Comparison of ENCODE assay signal across 8 cellular contexts in the genomic region with DNA sequence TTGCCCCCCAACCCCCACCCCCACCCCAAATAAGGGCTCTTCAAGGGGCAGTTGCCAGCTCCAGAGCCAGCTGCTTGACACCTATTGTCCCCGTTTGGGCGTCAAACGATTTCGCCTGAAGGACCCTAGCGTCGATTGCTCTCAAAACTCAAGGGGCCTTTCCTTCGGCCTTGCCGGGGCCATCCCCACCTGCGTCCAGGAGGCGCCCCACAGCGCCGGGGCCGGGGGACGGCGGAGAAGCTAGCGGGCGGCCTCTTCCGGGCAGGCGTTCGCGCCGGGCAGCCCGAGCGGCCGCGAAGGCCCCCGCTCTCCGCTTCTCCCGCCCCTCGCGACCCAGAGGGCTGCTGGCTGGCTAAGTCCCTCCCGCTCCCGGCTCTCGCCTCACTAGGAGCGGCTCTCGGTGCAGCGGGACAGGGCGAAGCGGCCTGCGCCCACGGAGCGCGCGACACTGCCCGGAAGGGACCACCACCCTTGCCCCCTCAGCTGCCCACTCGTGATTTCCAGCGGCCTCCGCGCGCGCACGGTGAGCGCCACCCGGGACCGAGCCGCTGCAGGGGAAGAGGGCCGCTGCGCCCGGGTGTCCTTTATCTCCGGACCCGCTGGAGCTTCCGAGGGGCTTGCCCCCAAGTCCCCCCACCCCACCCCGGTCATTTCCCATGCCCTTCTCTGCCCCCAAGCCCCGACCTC. TPM values are rescaled to one million over a fixed set of nuclear protein-coding genes. Genes with fewer than 3 reads are reported as not detected.
DNase-seq lines count a peak whose midpoint lies in the region; ATAC-seq and TF ChIP-seq lines count a peak whose summit lies in the region.

A gene with protein sequence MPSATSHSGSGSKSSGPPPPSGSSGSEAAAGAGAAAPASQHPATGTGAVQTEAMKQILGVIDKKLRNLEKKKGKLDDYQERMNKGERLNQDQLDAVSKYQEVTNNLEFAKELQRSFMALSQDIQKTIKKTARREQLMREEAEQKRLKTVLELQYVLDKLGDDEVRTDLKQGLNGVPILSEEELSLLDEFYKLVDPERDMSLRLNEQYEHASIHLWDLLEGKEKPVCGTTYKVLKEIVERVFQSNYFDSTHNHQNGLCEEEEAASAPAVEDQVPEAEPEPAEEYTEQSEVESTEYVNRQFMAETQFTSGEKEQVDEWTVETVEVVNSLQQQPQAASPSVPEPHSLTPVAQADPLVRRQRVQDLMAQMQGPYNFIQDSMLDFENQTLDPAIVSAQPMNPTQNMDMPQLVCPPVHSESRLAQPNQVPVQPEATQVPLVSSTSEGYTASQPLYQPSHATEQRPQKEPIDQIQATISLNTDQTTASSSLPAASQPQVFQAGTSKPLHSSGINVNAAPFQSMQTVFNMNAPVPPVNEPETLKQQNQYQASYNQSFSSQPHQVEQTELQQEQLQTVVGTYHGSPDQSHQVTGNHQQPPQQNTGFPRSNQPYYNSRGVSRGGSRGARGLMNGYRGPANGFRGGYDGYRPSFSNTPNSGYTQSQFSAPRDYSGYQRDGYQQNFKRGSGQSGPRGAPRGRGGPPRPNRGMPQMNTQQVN (plus strand): TSS at position 383 of the 687 bp plus-strand sequence. CDS start 690 bp downstream, outside the sequence.

- peak within 1 kb of the TSS; percentile 99 to 100 for H3K27ac ChIP-seq in left lung

- peak within 1 kb of the TSS; percentile 94 for H3K27ac Mint-ChIP-seq in dendritic cell treated with granulocyte-macrophage colony-stimulating factor and Interleukin-4, amounts not matched to agents 40 ng/mL and 50 ng/mL, for 4 days

- H3K27me3 Mint-ChIP-seq in dendritic cell treated with granulocyte-macrophage colony-stimulating factor and Interleukin-4, amounts not matched to agents 40 ng/mL and 50 ng/mL, for 4 days = no peaks in the 10 kb centered on the region

- peak within 1 kb of the TSS; percentile 97 for H3K4me3 Mint-ChIP-seq in dendritic cell treated with granulocyte-macrophage colony-stimulating factor and Interleukin-4, amounts not matched to agents 40 ng/mL and 50 ng/mL, for 4 days

- peak; percentile 61 for ATAC-seq in GM19351 (IDR thresholded peaks at IDR 0.05; ENCODE audit: unreplicated experiment)
- peak; percentile 55 for ATAC-seq in HG03521 (IDR thresholded peaks at IDR 0.05; ENCODE audit: unreplicated experiment)
- peak; percentile 91 for ATAC-seq in left lung

- H3K36me3 ChIP-seq in BE2C = peaks cover 15% of the 10 kb centered on the region
- peaks cover 0 to 10% of the 10 kb centered on the region in 2 donors for H3K36me3 ChIP-seq in left lung

- DNase-seq in BE2C = peak; percentile 88
- DNase-seq in NCI-H748 (lab: John Stamatoyannopoulos, UW; ENCODE audit: unreplicated experiment) = peak; percentile 93
- DNase-seq in activated CD4-positive, alpha-beta T cell treated with anti-CD3 and anti-CD28 coated beads, Interleukin-2, amount 50 U/mL, for 1 hour = peak; percentile 79
- DNase-seq in left lung = peak; percentile 91 to 96
- DNase-seq in stimulated activated CD4-positive, alpha-beta T cell treated with anti-CD3 and anti-CD28 coated beads, Interleukin-2, amount 100 ng/mL, for 4 hours (ENCODE audit: low read depth) = peak; percentile 74

- H3K4me1 Mint-ChIP-seq in dendritic cell treated with granulocyte-macrophage colony-stimulating factor and Interleukin-4, amounts not matched to agents 40 ng/mL and 50 ng/mL, for 4 days (ENCODE audit: low read depth) = peaks cover 32% of the 10 kb centered on the region

- H3K27me3 ChIP-seq in BE2C (no peaks in the 10 kb centered on the region), left lung (no peaks in the 10 kb centered on the region)

- H3K36me3 Mint-ChIP-seq in dendritic cell treated with granulocyte-macrophage colony-stimulating factor and Interleukin-4, amounts not matched to agents 40 ng/mL and 50 ng/mL, for 4 days (ENCODE audit: low read depth) = peaks cover 34% of the 10 kb centered on the region

- H3K9me3 ChIP-seq in BE2C (no peaks in the 10 kb centered on the region), left lung (no peaks in the 10 kb centered on the region)

- H3K4me1 ChIP-seq in BE2C (no peaks in the 10 kb centered on the region), left lung (peaks cover 16 to 32% of the 10 kb centered on the region in 2 donors)

- H3K4me3 ChIP-seq in BE2C (ENCODE audit: low read depth, low read length) (peak within 1 kb of the TSS; percentile 86), left lung (peak within 1 kb of the TSS; percentile 97 to 99)

- intact Hi-C loops in dendritic cell treated with granulocyte-macrophage colony-stimulating factor and Interleukin-4, amounts not matched to agents 40 ng/mL and 50 ng/mL, for 4 days (cut with micrococcal nuclease) = loop anchor here (1.0 to 5.0 kb wide), 3 partner anchors 54 to 866 kb away; a partner anchor contains a TSS
- intact Hi-C loops in left lung (cut with DNase I) = loop anchor here in 1 of 2 donors (10.0 kb wide), 1 partner anchor 53 kb away; a partner anchor contains a TSS

- H3K9me3 Mint-ChIP-seq in dendritic cell treated with granulocyte-macrophage colony-stimulating factor and Interleukin-4, amounts not matched to agents 40 ng/mL and 50 ng/mL, for 4 days = no peaks in the 10 kb centered on the region

- TF ChIP-seq CTCF in BE2C (IDR thresholded peaks at IDR 0.05; ENCODE audit: low read depth, low read length) (no peak), left lung (IDR thresholded peaks at IDR 0.05) (peak in 1 of 2 donors; percentile 1)

RNA-seq across cellular contexts. Expression of the gene that starts here (rescaled TPM):
- 77.7 TPM for polyA plus RNA-seq in BE2C (2012; ENCODE audit: insufficient read depth, insufficient read length, low read depth)
- 100 to 1,000 TPM; 196 to 208 TPM for total RNA-seq in left lung

Comparison
In these comparisons a context has a peak if more than half of its experiments do, and no peak if none do; other contexts are left out.
1. Peak in every context shown above with its lines: DNase-seq, ATAC-seq, H3K4me3 ChIP-seq and H3K27ac ChIP-seq.